In genomic region chr9:122827759-122828090, GRCh38 we compare ENCODE assay signal across 1 cellular context.
TF ChIP-seq lines count a peak whose summit lies in the region.

No MANE protein-coding gene starts in this region.

TF ChIP-seq in H1, 55 proteins besides CTCF, POLR2A, EP300 and RAD21:
- TF ChIP-seq ATF2 (IDR thresholded peaks at IDR 0.05; ENCODE audit: low read length) (no peak), KDM1A (IDR thresholded peaks at IDR 0.05; ENCODE audit: borderline replicate concordance, low read length) (no peak), TEAD4 (IDR thresholded peaks at IDR 0.05; ENCODE audit: low read depth, low read length) (peak; percentile 64; the same call in 1 of the 2 replicates), TCF12 (IDR thresholded peaks at IDR 0.05; ENCODE audit: low read depth, low read length) (no peak)
